8 cellular contexts compared by ENCODE assay signal in genomic region chr9:131254107-131254491, GRCh38. TPM values are rescaled to one million over a fixed set of nuclear protein-coding genes. Genes with fewer than 3 reads are reported as not detected.
DNase-seq lines count a peak whose midpoint lies in the region; TF ChIP-seq lines count a peak whose summit lies in the region.

No MANE protein-coding gene starts in this region.

- no peaks in the 10 kb centered on the region for H3K36me3 Mint-ChIP-seq in neural progenitor cell

- H3K4me3 Mint-ChIP-seq in neural progenitor cell = peak overlapping the region; percentile 15

- TF ChIP-seq CTCF in neural progenitor cell (IDR thresholded peaks at IDR 0.05) (no peak), prostate gland (IDR thresholded peaks at IDR 0.05) (no peak)

- 61% methylated on average over 12 of the region's 12 CpGs for WGBS in ectodermal cell, 2 experiments
- WGBS in prostate gland = 71% methylated on average over 12 of the region's 12 CpGs

- peak overlapping the region; percentile 87 for H3K27ac Mint-ChIP-seq in neural progenitor cell

- H3K4me3 ChIP-seq in ectodermal cell (ENCODE audit: insufficient read depth, low read depth, low read length) (no peak overlapping the region), neural progenitor cell (no peak overlapping the region), prostate gland (no peak overlapping the region)

- no peaks in the 10 kb centered on the region for H4K20me1 ChIP-seq in neural progenitor cell (ENCODE audit: low read depth)

- no peaks in the 10 kb centered on the region for H3K9me3 Mint-ChIP-seq in neural progenitor cell

- H3K4me2 ChIP-seq in neural progenitor cell = no peak overlapping the region

- peak overlapping the region; percentile 58 for H2AFZ ChIP-seq in neural progenitor cell (replicated peaks)

- no peaks in the 10 kb centered on the region for H3K79me2 ChIP-seq in neural progenitor cell (ENCODE audit: low read depth)

- no peak for TF ChIP-seq POLR2A in prostate gland (IDR thresholded peaks at IDR 0.05)

- no peak overlapping the region for H3K9ac ChIP-seq in neural progenitor cell

- peak; percentile 82 for DNase-seq in GF-D8 (lab: John Stamatoyannopoulos, UW)
- DNase-seq in NAMALWA (ENCODE audit: low spot score) = peak; percentile 82
- DNase-seq in neural progenitor cell (ENCODE audit: low spot score) = peak; percentile 65
- no peak for DNase-seq in NCI-H2196 treated with DMSO at 0.1 percent for 48 hours (lab: John Stamatoyannopoulos, UW; ENCODE audit: unreplicated experiment)
- DNase-seq in activated naive CD4-positive, alpha-beta T cell treated with anti-CD3 and anti-CD28 coated beads, Interleukin-2, amount 50 U/mL, for 16 hours = no peak
- DNase-seq in NCI-H345 treated with DMSO at 0.1 percent for 48 hours (lab: John Stamatoyannopoulos, UW; ENCODE audit: unreplicated experiment) = no peak
- DNase-seq in prostate gland (ENCODE audit: low spot score) = no peak

- peaks cover 22% of the 10 kb centered on the region for H3K4me1 Mint-ChIP-seq in neural progenitor cell

- H3K4me1 ChIP-seq in ectodermal cell (ENCODE audit: control insufficient read depth, insufficient read depth, low read length) (peaks cover 12% of the 10 kb centered on the region), neural progenitor cell (peaks cover 8% of the 10 kb centered on the region), prostate gland (replicated peaks) (no peaks in the 10 kb centered on the region)

- H3F3A ChIP-seq in neural progenitor cell (ENCODE audit: low read depth) = peaks cover 13% of the 10 kb centered on the region

- H3K27ac ChIP-seq in ectodermal cell (ENCODE audit: insufficient read depth, low read depth, low read length, poor library complexity, severe bottlenecking) (peak overlapping the region; percentile 22), neural progenitor cell (peak overlapping the region; percentile 41), prostate gland (no peak overlapping the region)

- H3K9me3 ChIP-seq in ectodermal cell (ENCODE audit: control insufficient read depth, low read length) = no peaks in the 10 kb centered on the region
- H3K9me3 ChIP-seq in neural progenitor cell (ENCODE audit: low read depth) = no peaks in the 10 kb centered on the region
- no peaks in the 10 kb centered on the region for H3K9me3 ChIP-seq in prostate gland

- intact Hi-C loops in prostate gland (cut with DNase I) = no loop called here

- peaks cover 5% of the 10 kb centered on the region for H3K27me3 Mint-ChIP-seq in neural progenitor cell (ENCODE audit: insufficient read depth, low read depth)

- H3K27me3 ChIP-seq in ectodermal cell (ENCODE audit: control insufficient read depth, insufficient read depth, low read length, poor library complexity, severe bottlenecking) (no peaks in the 10 kb centered on the region), neural progenitor cell (no peaks in the 10 kb centered on the region), prostate gland (replicated peaks; ENCODE audit: insufficient read depth) (no peaks in the 10 kb centered on the region)

- H3K36me3 ChIP-seq in ectodermal cell (ENCODE audit: control insufficient read depth, insufficient read depth, low read length) (no peaks in the 10 kb centered on the region), neural progenitor cell (no peaks in the 10 kb centered on the region), prostate gland (no peaks in the 10 kb centered on the region)

RNA-seq across cellular contexts. Expression of gene FAM78A, which starts 22.2 kb away (rescaled TPM):
- 2.7 TPM for polyA plus RNA-seq in ectodermal cell (2013, experiment 1 of 4)
- 2.0 TPM for polyA plus RNA-seq in ectodermal cell (2013, experiment 2 of 4)
- 2.1 TPM for polyA plus RNA-seq in ectodermal cell (2013, experiment 3 of 4)
- 2.8 TPM for polyA plus RNA-seq in ectodermal cell (2013, experiment 4 of 4)
- 0.32 and 1.5 TPM in 2 replicates for total RNA-seq in neural progenitor cell (ENCODE audit: low replicate concordance)
- 10 to 100 TPM in 1 of 2 donors, under 1 TPM in 1; 0.73 to 16.4 TPM for total RNA-seq in prostate gland

RNA-seq across cellular contexts. Expression of gene PLPP7, which starts 35.4 kb away (rescaled TPM):
- 5.0 TPM for polyA plus RNA-seq in ectodermal cell (2013, experiment 1 of 4)
- 3.8 TPM for polyA plus RNA-seq in ectodermal cell (2013, experiment 2 of 4)
- polyA plus RNA-seq in ectodermal cell (2013, experiment 3 of 4) = 3.4 TPM
- 3.2 TPM for polyA plus RNA-seq in ectodermal cell (2013, experiment 4 of 4)
- total RNA-seq in neural progenitor cell (ENCODE audit: low replicate concordance) = 5.4 and 11.5 TPM in 2 replicates
- total RNA-seq in prostate gland = 10 to 100 TPM in 1 of 2 donors, 1 to 10 TPM in 1; 2.0 to 32.5 TPM

Comparison
In these comparisons a context has a peak if more than half of its experiments do, and no peak if none do; other contexts are left out.
1. DNase-seq: peak in GF-D8 (single experiment), NAMALWA (single experiment) and neural progenitor cell (single experiment); none in NCI-H2196 treated with DMSO at 0.1 percent for 48 hours (single experiment), activated naive CD4-positive, alpha-beta T cell treated with anti-CD3 and anti-CD28 coated beads, Interleukin-2, amount 50 U/mL, for 16 hours (single experiment), NCI-H345 treated with DMSO at 0.1 percent for 48 hours (single experiment) and prostate gland (single experiment).
2. H3K27ac ChIP-seq: peak in ectodermal cell (single experiment) and neural progenitor cell (single experiment); none in prostate gland (0 of 2).